19 cellular contexts compared by ENCODE assay signal in the genomic region with DNA sequence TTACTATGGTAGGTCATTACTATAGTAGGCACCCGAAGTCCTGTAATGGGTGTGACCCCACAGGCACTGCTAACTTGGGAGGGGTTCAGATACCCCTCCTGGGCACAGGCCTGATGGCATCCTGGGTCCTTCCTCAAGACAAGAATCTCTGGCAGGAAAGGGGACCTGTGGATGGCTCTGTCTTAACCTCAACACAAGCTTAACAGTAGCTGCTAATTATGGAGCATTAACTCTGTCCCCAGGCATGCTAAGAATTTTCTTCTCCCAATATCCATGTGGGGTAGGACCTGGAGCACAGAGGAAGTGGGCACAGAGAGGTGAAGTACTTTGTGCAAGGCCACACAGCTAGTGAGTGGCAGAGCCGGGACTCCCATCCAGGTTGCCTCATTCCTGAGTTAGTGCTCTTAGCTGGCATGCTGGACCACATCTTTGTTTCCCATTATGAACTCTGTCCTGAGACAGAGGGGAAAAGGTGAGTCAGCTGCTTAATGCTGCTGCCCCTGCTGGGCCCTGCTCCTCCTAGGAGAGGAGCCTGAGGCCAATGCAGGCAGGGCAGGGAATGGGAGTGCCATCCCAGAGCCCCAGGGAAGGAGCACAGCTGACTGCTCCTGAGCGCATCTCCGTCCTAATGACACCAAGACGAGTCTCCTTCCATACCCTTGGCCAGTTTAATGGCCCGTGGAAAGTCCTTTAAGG. TPM values are rescaled to one million over a fixed set of nuclear protein-coding genes. Genes with fewer than 3 reads are reported as not detected.
DNase-seq lines count a peak whose midpoint lies in the region; ATAC-seq, FAIRE-seq and TF ChIP-seq lines count a peak whose summit lies in the region.
"Had no signal": no experiment of that assay in that cellular context is flagged by ENCODE, and none has a peak within 500 bp of the region (broad histone marks: within the 10 kb centered on the region; RNA-seq: fewer than 3 reads in every experiment).

No MANE protein-coding gene starts in this region.

- H3K4me1 ChIP-seq in heart right ventricle, result peaks cover 17 to 61% (median 46%) of the 10 kb centered on the region in 9 donors
- H3K4me1 ChIP-seq in SJCRH30, result peaks cover 9% of the 10 kb centered on the region; the same call in 1 of the 2 replicates
- H3K4me1 ChIP-seq: uterus had no signal

- DNase-seq in heart right ventricle (no peak), Right ventricle myocardium superior (no peak), SJCRH30 (peak in 1 of 2 experiments; percentile 6), iPS-NIHi7 (ENCODE audit: extremely low spot score) (peak; percentile 65), urothelium cell line (ENCODE audit: low spot score) (peak; percentile 47), NCI-H2171 (lab: John Stamatoyannopoulos, UW) (no peak), retina (no peak)
- DNase-seq: activated CD4-positive, alpha-beta T cell treated with anti-CD3 and anti-CD28 coated beads for 4 hours; gastrocnemius medialis; mammary epithelial cell; NCI-H146; NCI-H510A; stimulated activated naive CD8-positive, alpha-beta T cell treated with anti-CD3 and anti-CD28 coated beads, Interleukin-15, amount 100 ng/mL, for 72 hours; uterus had no signal

- H3K36me3 ChIP-seq in heart right ventricle, result no peaks in the 10 kb centered on the region
- no peaks in the 10 kb centered on the region for H3K36me3 ChIP-seq in SJCRH30
- H3K36me3 ChIP-seq: gastrocnemius medialis, uterus had no signal

- no peak for TF ChIP-seq CTCF in heart right ventricle (IDR thresholded peaks at IDR 0.05)

- H3K27me3 ChIP-seq in heart right ventricle (no peaks in the 10 kb centered on the region), SJCRH30 (no peaks in the 10 kb centered on the region)
- H3K27me3 ChIP-seq: gastrocnemius medialis, uterus had no signal

- H3K9me3 ChIP-seq in heart right ventricle (no peaks in the 10 kb centered on the region), SJCRH30 (replicated peaks) (no peaks in the 10 kb centered on the region)
- H3K9me3 ChIP-seq: gastrocnemius medialis, uterus had no signal

- peak in 7 of 8 donors; percentile 9 to 63 (median 46) for ATAC-seq in heart right ventricle
- ATAC-seq in Right ventricle myocardium superior (ENCODE audit: poor library complexity), result no peak
- no peak for ATAC-seq in GM18873 (IDR thresholded peaks at IDR 0.05; ENCODE audit: low FRiP score, unreplicated experiment)
- ATAC-seq: CD8-positive, alpha-beta T cell; gastrocnemius medialis; stimulated activated naive CD8-positive, alpha-beta T cell treated with anti-CD3 and anti-CD28 coated beads, Interleukin-15, amount 100 ng/mL, for 72 hours had no signal

- intact Hi-C loops in heart right ventricle (cut with DNase I) (no loop called here), Right ventricle myocardium superior (cut with DNase I) (no loop called here)

- H3K27ac ChIP-seq in heart right ventricle (peak overlapping the region in 8 of 10 donors; percentile 35 to 77 (median 70)), SJCRH30 (peak overlapping the region; percentile 23)
- H3K27ac ChIP-seq: epithelial cell of prostate, SK-N-MC, uterus had no signal

- whole genome bisulfite sequencing in heart right ventricle, 2 donors, result 66 to 72% methylated on average over 6 of the region's 6 CpGs

- peak; percentile 77 for FAIRE-seq in urothelium cell line (lab: Jason Lieb, UNC)
- FAIRE-seq: GM19239 had no signal

- no peak overlapping the region for H3K4me3 ChIP-seq in heart right ventricle
- H3K4me3 ChIP-seq in SJCRH30, result no peak overlapping the region
- H3K4me3 ChIP-seq: gastrocnemius medialis, SK-N-MC, uterus had no signal

RNA-seq across cellular contexts. Expression of gene GALNT16, which starts 32.1 kb away (rescaled TPM):
- total RNA-seq in heart right ventricle (100 to 1,000 TPM in 2 of 10 donors, 10 to 100 TPM in 8; 51.2 to 106 (median 71.7) TPM), Right ventricle myocardium superior (101 TPM)
- polyA plus RNA-seq in heart right ventricle, result 10 to 100 TPM in 1 of 2 donors, 1 to 10 TPM in 1; 9.6 to 56.5 TPM
- total RNA-seq in SJCRH30 (2014; rRNA removed; shearing (Covaris generic)), result 6.8 and 8.6 TPM in 2 replicates

Comparison
In these comparisons a context has a peak if more than half of its experiments do, and no peak if none do; other contexts are left out.
1. ATAC-seq: peak in heart right ventricle (7 of 8); none in Right ventricle myocardium superior (single experiment) and GM18873 (single experiment).
2. DNase-seq: peak in iPS-NIHi7 (single experiment) and urothelium cell line (single experiment); none in heart right ventricle (0 of 2), Right ventricle myocardium superior (single experiment), NCI-H2171 (single experiment) and retina (single experiment).